8 cellular contexts compared by ENCODE assay signal in the genomic region with DNA sequence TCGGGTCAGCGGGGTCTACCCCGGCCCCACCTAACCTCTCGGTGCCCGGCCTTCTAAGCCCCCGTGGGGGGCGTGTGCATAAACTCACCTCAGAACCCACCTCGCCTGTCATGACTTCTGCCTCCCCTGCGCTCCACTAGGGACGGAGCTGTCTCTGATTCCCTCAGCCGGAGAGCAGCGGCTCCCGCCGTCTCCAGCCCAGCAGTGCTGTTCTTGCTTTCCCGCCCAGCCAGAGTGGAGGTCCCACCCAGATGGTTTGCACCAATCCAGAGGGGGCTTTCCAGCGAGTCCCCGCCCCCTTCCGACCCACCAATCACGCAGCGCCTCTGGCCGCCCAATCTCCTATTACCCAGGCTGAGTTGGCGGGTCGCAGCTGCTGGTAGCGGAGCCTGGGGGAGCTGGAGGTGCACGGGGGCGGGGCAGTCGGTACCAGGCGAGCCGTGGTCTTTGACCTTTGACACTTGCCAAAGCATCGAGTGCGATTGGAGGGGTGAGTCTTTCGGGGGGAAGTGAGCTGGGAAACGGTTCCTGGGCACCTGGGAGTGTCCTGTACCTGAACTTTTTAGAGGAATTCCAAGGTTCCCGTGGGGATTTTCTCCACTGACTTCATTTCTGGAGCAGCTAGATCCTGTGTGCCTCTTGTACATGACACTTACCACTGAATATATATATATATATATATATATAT. TPM values are rescaled to one million over a fixed set of nuclear protein-coding genes. Genes with fewer than 3 reads are reported as not detected.
DNase-seq lines count a peak whose midpoint lies in the region; ATAC-seq and TF ChIP-seq lines count a peak whose summit lies in the region.

A gene (minus strand): TSS at position 220 of the 688 bp plus-strand sequence. CDS start 108 bp downstream, at position 112.

- H3K27ac ChIP-seq in right atrium auricular region (peak within 1 kb of the TSS; percentile 73 to 79), vagina (peak within 1 kb of the TSS; percentile 73)

- H3K36me3 ChIP-seq in right atrium auricular region: no peaks in the 10 kb centered on the region
- H3K36me3 ChIP-seq in vagina: no peaks in the 10 kb centered on the region

- TF ChIP-seq POLR2A in vagina (IDR thresholded peaks at IDR 0.05): peak in 1 of 2 donors; percentile 6

- intact Hi-C loops in vagina (cut with DNase I): no loop called here

- H3K9me3 ChIP-seq in right atrium auricular region: no peaks in the 10 kb centered on the region
- H3K9me3 ChIP-seq in vagina: no peaks in the 10 kb centered on the region

- TF ChIP-seq CTCF in right atrium auricular region (IDR thresholded peaks at IDR 0.05) (no peak), vagina (IDR thresholded peaks at IDR 0.05) (no peak)

- H3K27me3 ChIP-seq in right atrium auricular region: no peaks in the 10 kb centered on the region
- H3K27me3 ChIP-seq in vagina: no peaks in the 10 kb centered on the region

- DNase-seq in NCI-H187 (lab: John Stamatoyannopoulos, UW): peak; percentile 82 to 94
- peak; percentile 80 to 98 (median 92) for DNase-seq in T-helper 2 cell
- DNase-seq in anterior cingulate cortex (lab: John Stamatoyannopoulos, UW): peak; percentile 34 to 94 (median 86)
- DNase-seq in right atrium auricular region (ENCODE audit: low spot score): peak; percentile 94
- peak; percentile 81 for DNase-seq in pulmonary artery endothelial cell (ENCODE audit: low read depth, low spot score)
- peak; percentile 95 to 97 for DNase-seq in vagina (ENCODE audit: extremely low spot score in 2 of 2)

- ATAC-seq in GM18498 (IDR thresholded peaks at IDR 0.05; ENCODE audit: unreplicated experiment): peak; percentile 92
- ATAC-seq in HG02938 (IDR thresholded peaks at IDR 0.05; ENCODE audit: unreplicated experiment): peak; percentile 88

- H3K4me3 ChIP-seq in right atrium auricular region (peak within 1 kb of the TSS; percentile 59 to 89), vagina (peak within 1 kb of the TSS; percentile 62 to 90)

- peaks cover 0 to 9% of the 10 kb centered on the region in 2 donors for H3K4me1 ChIP-seq in right atrium auricular region
- H3K4me1 ChIP-seq in vagina: peaks cover 9% of the 10 kb centered on the region

RNA-seq across cellular contexts. Expression of the gene that starts here (rescaled TPM):
- total RNA-seq in right atrium auricular region (1 to 10 TPM in 1 of 2 donors, under 1 TPM in 1; 0.08 to 1.1 TPM), pulmonary artery endothelial cell (22.7 and 55.6 TPM in 2 replicates), vagina (1.7 TPM)

Comparison
In these comparisons a context has a peak if more than half of its experiments do, and no peak if none do; other contexts are left out.
1. Peak in every context shown above with its lines: DNase-seq, ATAC-seq, H3K4me3 ChIP-seq and H3K27ac ChIP-seq.